29 cellular contexts compared by ENCODE assay signal in the genomic region with DNA sequence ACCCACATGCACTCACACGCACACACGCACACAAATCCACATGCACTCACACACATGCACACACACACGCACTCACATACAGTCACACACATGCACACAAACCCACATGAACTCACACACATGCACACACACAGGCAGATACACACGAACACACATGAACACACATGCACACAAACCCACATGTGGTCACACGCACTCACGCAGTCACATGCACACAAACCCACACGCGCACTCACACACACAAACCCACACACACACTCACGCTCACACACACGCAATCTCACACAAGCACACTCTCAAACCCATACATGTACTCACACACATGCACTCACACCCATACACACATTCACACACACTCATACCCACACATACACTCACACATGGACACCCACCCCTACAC.
"Had no signal": no experiment of that assay in that cellular context is flagged by ENCODE, and none has a peak within 500 bp of the region (broad histone marks: within the 10 kb centered on the region; RNA-seq: fewer than 3 reads in every experiment).

No MANE protein-coding gene starts in this region.

- FAIRE-seq: astrocyte had no signal

- H3K27ac ChIP-seq: brain microvascular endothelial cell, coronary artery, esophagus muscularis mucosa, foreskin keratinocyte, gastrocnemius medialis, heart left ventricle, WERI-Rb-1 had no signal

- ATAC-seq: activated CD4-positive, CD25-positive, alpha-beta regulatory T cell treated with anti-CD3 and anti-CD28 coated beads, Interleukin-2, amount 50 U/mL, for 24 hours; activated CD8-positive, alpha-beta T cell treated with anti-CD3 and anti-CD28 coated beads for 36 hours; activated T-cell treated with anti-CD3 and anti-CD28 coated beads, Interleukin-2, amount 50 U/mL, for 4 hours; activated T-helper 17 cell treated with anti-CD3 and anti-CD28 coated beads, Interleukin-2, amount 50 U/mL, for 72 hours; foreskin keratinocyte; gastrocnemius medialis; heart left ventricle; T-helper 17 cell had no signal

- H3K4me3 ChIP-seq: coronary artery, dorsolateral prefrontal cortex, esophagus muscularis mucosa, gastrocnemius medialis, heart left ventricle had no signal

- H3K4me1 ChIP-seq: esophagus muscularis mucosa, foreskin keratinocyte, gastrocnemius medialis, heart left ventricle had no signal

- DNase-seq: activated B cell treated with CpG ODN at 0.5 μM for 24 hours; activated CD4-positive, alpha-beta T cell treated with anti-CD3 and anti-CD28 coated beads for 48 hours; activated CD4-positive, alpha-beta T cell treated with anti-CD3 and anti-CD28 coated beads, Interleukin-2, amount 50 U/mL, for 1 hour; activated CD4-positive, alpha-beta T cell treated with anti-CD3 and anti-CD28 coated beads, Interleukin-2, amount 50 U/mL, for 48 hours; activated CD8-positive, alpha-beta memory T cell treated with anti-CD3 and anti-CD28 coated beads for 24 hours; activated CD8-positive, alpha-beta T cell treated with anti-CD3 and anti-CD28 coated beads for 36 hours; activated effector memory CD4-positive, alpha-beta T cell treated with Interleukin-2 at 50 U/mL for 16 hours; activated gamma-delta T cell treated with Interleukin-2 at 50 U/mL for 16 hours; activated naive CD4-positive, alpha-beta T cell treated with anti-CD3 and anti-CD28 coated beads, Interleukin-2, amount 50 U/mL, for 16 hours; activated naive CD4-positive, alpha-beta T cell treated with Interleukin-2 at 50 U/mL for 16 hours; activated T-cell treated with anti-CD3 and anti-CD28 coated beads, Interleukin-2, amount 50 U/mL, for 4 hours; amniotic stem cell; anterior cingulate cortex; brain microvascular endothelial cell; dorsolateral prefrontal cortex; effector memory CD4-positive, alpha-beta T cell; erythroblast; foreskin keratinocyte; gastrocnemius medialis; glutamatergic neuron; heart left ventricle; T-helper 17 cell; T1000; WERI-Rb-1 had no signal

- H3K9me3 ChIP-seq: esophagus muscularis mucosa, gastrocnemius medialis, heart left ventricle had no signal

- H3K27me3 ChIP-seq: foreskin keratinocyte had no signal

- H3K36me3 ChIP-seq: brain microvascular endothelial cell, esophagus muscularis mucosa, gastrocnemius medialis, heart left ventricle, WERI-Rb-1 had no signal
